ENCODE assay signal across 8 cellular contexts in the genomic region with DNA sequence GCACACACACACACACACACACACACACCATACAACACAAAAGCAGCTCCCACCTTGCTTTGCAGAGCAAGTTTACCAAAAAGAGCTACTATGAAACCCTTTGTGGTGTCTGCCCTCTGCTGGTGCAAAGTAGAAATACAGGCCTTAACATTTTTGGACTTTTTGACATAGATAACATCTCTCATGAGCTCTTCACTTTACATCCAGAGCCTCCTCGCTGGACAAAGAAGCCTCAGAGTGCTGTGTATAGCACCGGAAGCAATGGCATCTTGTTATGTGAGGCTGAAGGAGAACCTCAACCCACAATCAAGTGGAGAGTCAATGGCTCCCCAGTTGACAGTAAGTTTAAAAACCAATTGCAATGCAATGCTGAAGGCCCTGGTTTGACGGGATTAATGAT.
DNase-seq lines count a peak whose midpoint lies in the region; ATAC-seq and TF ChIP-seq lines count a peak whose summit lies in the region.

No MANE protein-coding gene starts in this region.

- no peaks in the 10 kb centered on the region for H3K27me3 ChIP-seq in brain microvascular endothelial cell (replicated peaks)
- no peaks in the 10 kb centered on the region for H3K27me3 ChIP-seq in left lung
- no peaks in the 10 kb centered on the region for H3K27me3 ChIP-seq in upper lobe of left lung

- no peak for TF ChIP-seq EP300 in upper lobe of left lung (IDR thresholded peaks at IDR 0.05)

- intact Hi-C loops in left lung (cut with DNase I): no loop called here

- no peaks in the 10 kb centered on the region for H3K9me3 ChIP-seq in left lung
- no peaks in the 10 kb centered on the region for H3K9me3 ChIP-seq in upper lobe of left lung

- TF ChIP-seq CTCF in brain microvascular endothelial cell (IDR thresholded peaks at IDR 0.05; ENCODE audit: low read depth, low read length, missing control alignments): peak; percentile 76
- peak; percentile 49 to 57 for TF ChIP-seq CTCF in left lung (IDR thresholded peaks at IDR 0.05)
- peak; percentile 39 to 81 (median 66) for TF ChIP-seq CTCF in upper lobe of left lung (IDR thresholded peaks at IDR 0.05)

- 28 to 33% methylated on average over 3 of the region's 3 CpGs for whole genome bisulfite sequencing in upper lobe of left lung, 2 donors

- in situ Hi-C loops in brain microvascular endothelial cell (cut with HindIII; ENCODE audit: low pct_ligation_motif_present, low sequenced_read_pairs): no loop called here

- H3K4me1 ChIP-seq in left lung: no peaks in the 10 kb centered on the region
- no peaks in the 10 kb centered on the region for H3K4me1 ChIP-seq in upper lobe of left lung

- ATAC-seq in GM19438 (IDR thresholded peaks at IDR 0.05; ENCODE audit: low read depth, unreplicated experiment) (peak; percentile 50), HG03457 (IDR thresholded peaks at IDR 0.05; ENCODE audit: unreplicated experiment) (peak; percentile 68), left lung (peak; percentile 87), upper lobe of left lung (ENCODE audit: low FRiP score in 2 of 2) (peak; percentile 40 to 69)

- peak; percentile 11 for DNase-seq in NCI-H2171 treated with DMSO at 0.1 percent for 48 hours (lab: John Stamatoyannopoulos, UW)
- no peak for DNase-seq in NCI-H2171 (lab: John Stamatoyannopoulos, UW)
- DNase-seq in NCI-H82 treated with DMSO at 0.1 percent for 48 hours (lab: John Stamatoyannopoulos, UW; ENCODE audit: unreplicated experiment): peak; percentile 8
- peak; percentile 38 for DNase-seq in brain microvascular endothelial cell
- DNase-seq in left lung: no peak
- no peak for DNase-seq in upper lobe of left lung

- no peak overlapping the region for H3K4me3 ChIP-seq in brain microvascular endothelial cell (ENCODE audit: low read depth, low read length)
- no peak overlapping the region for H3K4me3 ChIP-seq in left lung
- H3K4me3 ChIP-seq in upper lobe of left lung: no peak overlapping the region

- no peak for TF ChIP-seq POLR2A in upper lobe of left lung (IDR thresholded peaks at IDR 0.05)

- H3K27ac ChIP-seq in brain microvascular endothelial cell (no peak overlapping the region), left lung (no peak overlapping the region), upper lobe of left lung (no peak overlapping the region)

- H3K36me3 ChIP-seq in brain microvascular endothelial cell (replicated peaks) (no peaks in the 10 kb centered on the region), left lung (no peaks in the 10 kb centered on the region), upper lobe of left lung (no peaks in the 10 kb centered on the region)

Comparison
In these comparisons a context has a peak if more than half of its experiments do, and no peak if none do; other contexts are left out.
1. DNase-seq: peak in NCI-H2171 treated with DMSO at 0.1 percent for 48 hours (single experiment), NCI-H82 treated with DMSO at 0.1 percent for 48 hours (single experiment) and brain microvascular endothelial cell (single experiment); none in NCI-H2171 (single experiment), left lung (0 of 2) and upper lobe of left lung (0 of 2).
2. Peak in every context shown above with its lines, with median percentiles within 50 percentile points of each other: ATAC-seq and CTCF ChIP-seq.